In genomic region chr7:1754345-1754908, GRCh38 we compare ENCODE assay signal across 18 cellular contexts.
DNase-seq lines count a peak whose midpoint lies in the region; ATAC-seq, FAIRE-seq and TF ChIP-seq lines count a peak whose summit lies in the region.
"Had no signal": no experiment of that assay in that cellular context is flagged by ENCODE, and none has a peak within 500 bp of the region (broad histone marks: within the 10 kb centered on the region; RNA-seq: fewer than 3 reads in every experiment).

No MANE protein-coding gene starts in this region.

- H4K20me1 ChIP-seq in HepG2 (ENCODE audit: insufficient read depth, low read length) = no peaks in the 10 kb centered on the region
- H4K20me1 ChIP-seq in MM.1S (ENCODE audit: insufficient read depth, low read length) = no peaks in the 10 kb centered on the region

- TF ChIP-seq POLR2A in HepG2 (IDR thresholded peaks at IDR 0.05; ENCODE audit: insufficient read depth in 1 of 2, low read depth in 2 of 2, low read length in 2 of 2) (no peak), right lobe of liver (IDR thresholded peaks at IDR 0.05) (no peak), tibial nerve (IDR thresholded peaks at IDR 0.05) (no peak), stomach (IDR thresholded peaks at IDR 0.05) (no peak)

- H3K4me3 ChIP-seq in HepG2 (replicated peaks in 1 of 3; ENCODE audit: insufficient read depth in 1 of 3, low read depth in 2 of 3, low read length in 3 of 3) (no peak overlapping the region), right lobe of liver (no peak overlapping the region), MM.1S (ENCODE audit: low read length) (no peak overlapping the region), tibial nerve (no peak overlapping the region), stomach (no peak overlapping the region)

- H3K27ac ChIP-seq in HepG2 (ENCODE audit: extremely low read length, insufficient read depth, low read length) (no peak overlapping the region), right lobe of liver (no peak overlapping the region), MM.1S (ENCODE audit: low read length) (peak overlapping the region; percentile 54; the same call in 1 of the 2 replicates), tibial nerve (no peak overlapping the region), stomach (no peak overlapping the region)
- H3K27ac ChIP-seq: C4-2B, HL-60 had no signal

- CTCF ChIA-PET in HepG2 (lab: Yijun Ruan, JAX; ENCODE audit: low intra/inter-chr PET ratio, low total read pairs) = no interaction called here
- CTCF ChIA-PET in WTC11 (lab: Charles Lee) = no interaction called here

- TF ChIP-seq CTCF in HepG2 (CRISPR knock-in tag; IDR thresholded peaks at IDR 0.05) = no peak
- TF ChIP-seq CTCF in right lobe of liver (IDR thresholded peaks at IDR 0.05) = no peak
- no peak for TF ChIP-seq CTCF in MM.1S (IDR thresholded peaks at IDR 0.05; ENCODE audit: low read length)
- TF ChIP-seq CTCF in WTC11 (IDR thresholded peaks at IDR 0.05) = no peak
- no peak for TF ChIP-seq CTCF in tibial nerve (IDR thresholded peaks at IDR 0.05)
- TF ChIP-seq CTCF in stomach (IDR thresholded peaks at IDR 0.05) = no peak

- 60% methylated on average over 5 of the region's 5 CpGs for WGBS in HepG2 (ENCODE audit: low lambda C conversion rate)
- 80% methylated on average over 5 of the region's 5 CpGs for WGBS in right lobe of liver (ENCODE audit: insufficient coverage, low coverage, low lambda C conversion rate, missing lambda C conversion rate)
- WGBS in tibial nerve, 2 donors = 81 to 83% methylated on average over 5 of the region's 5 CpGs
- 75 to 86% (median 79%) methylated on average over 5 of the region's 5 CpGs for WGBS in stomach, 5 donors

- no peaks in the 10 kb centered on the region for H3K36me3 Mint-ChIP-seq in WTC11
- H3K36me3 Mint-ChIP-seq in stimulated activated naive B cell treated with anti-CD40 and anti-IgM and Interleukin-4, amounts not matched to agents 10 μg/mL and 1 μg/mL and 100 μg/mL, for 72 hours = no peaks in the 10 kb centered on the region
- H3K36me3 Mint-ChIP-seq: CD4-positive, alpha-beta memory T cell had no signal

- in situ Hi-C loops in HepG2 (cut with HindIII; ENCODE audit: extremely low pct_ligation_motif_present, low pct_unique_long_range_greater_than_20kb) = loop anchor here (10.0 kb wide), 1 partner anchor 170 kb away; no protein-coding TSS in a partner anchor

- no peaks in the 10 kb centered on the region for H3K79me2 ChIP-seq in HepG2 (ENCODE audit: insufficient read depth, low read length)
- H3K79me2 ChIP-seq in MM.1S (ENCODE audit: low read length) = no peaks in the 10 kb centered on the region

- H3K9me3 ChIP-seq in HepG2 (ENCODE audit: low read length) (no peaks in the 10 kb centered on the region), right lobe of liver (no peaks in the 10 kb centered on the region), MM.1S (replicated peaks; ENCODE audit: insufficient read depth, low read length) (no peaks in the 10 kb centered on the region), tibial nerve (no peaks in the 10 kb centered on the region), stomach (no peaks in the 10 kb centered on the region)

- no peak overlapping the region for H3K4me3 Mint-ChIP-seq in WTC11
- H3K4me3 Mint-ChIP-seq in stimulated activated naive B cell treated with anti-CD40 and anti-IgM and Interleukin-4, amounts not matched to agents 10 μg/mL and 1 μg/mL and 100 μg/mL, for 72 hours = no peak overlapping the region
- H3K4me3 Mint-ChIP-seq: CD4-positive, alpha-beta memory T cell had no signal

- H3K27ac Mint-ChIP-seq in WTC11 = no peak overlapping the region
- H3K27ac Mint-ChIP-seq in stimulated activated naive B cell treated with anti-CD40 and anti-IgM and Interleukin-4, amounts not matched to agents 10 μg/mL and 1 μg/mL and 100 μg/mL, for 72 hours = no peak overlapping the region

- H3F3A ChIP-seq in MM.1S (ENCODE audit: insufficient read depth, low read length) = peaks cover 14% of the 10 kb centered on the region

- H3K4me1 ChIP-seq in HepG2 (ENCODE audit: insufficient read depth, low read length) (peaks cover 54% of the 10 kb centered on the region), right lobe of liver (peaks cover 0 to 8% (median 0%) of the 10 kb centered on the region in 4 donors), MM.1S (ENCODE audit: low read length) (peaks cover 27% of the 10 kb centered on the region), tibial nerve (no peaks in the 10 kb centered on the region), stomach (no peaks in the 10 kb centered on the region)

- POLR2A ChIA-PET in HepG2 (lab: Yijun Ruan, JAX) = no interaction called here
- POLR2A ChIA-PET in WTC11 (lab: Charles Lee) = no interaction called here

- peaks cover 21% of the 10 kb centered on the region for H3K4me1 Mint-ChIP-seq in WTC11
- H3K4me1 Mint-ChIP-seq in stimulated activated naive B cell treated with anti-CD40 and anti-IgM and Interleukin-4, amounts not matched to agents 10 μg/mL and 1 μg/mL and 100 μg/mL, for 72 hours = peaks cover 21 to 29% of the 10 kb centered on the region in 2 donors

- intact Hi-C loops in HepG2 (cut with micrococcal nuclease; ENCODE audit: unreplicated experiment) (no loop called here), right lobe of liver (cut with DNase I) (no loop called here), stomach (cut with DNase I; ENCODE audit: low total_unique reads) (no loop called here)

- H3K4me2 ChIP-seq in HepG2 (ENCODE audit: low read depth, low read length) (no peak overlapping the region), MM.1S (ENCODE audit: low read depth, low read length) (no peak overlapping the region)

- TF ChIP-seq EP300 in HepG2 (IDR thresholded peaks at IDR 0.05; ENCODE audit: low read depth in 2 of 2, low read length in 2 of 2) (no peak), HepG2 (CRISPR knock-in tag; IDR thresholded peaks at IDR 0.05; ENCODE audit: borderline replicate concordance) (no peak), tibial nerve (IDR thresholded peaks at IDR 0.05) (no peak), stomach (IDR thresholded peaks at IDR 0.05) (no peak)

- FAIRE-seq in HepG2 (lab: Jason Lieb, UNC) = no peak
- FAIRE-seq: G401.6, GM12892 had no signal

- H3K9ac ChIP-seq in HepG2 (ENCODE audit: insufficient read depth, low read depth, low read length) = no peak overlapping the region
- no peak overlapping the region for H3K9ac ChIP-seq in MM.1S (ENCODE audit: low read length)

- no peaks in the 10 kb centered on the region for H3K9me3 Mint-ChIP-seq in WTC11
- no peaks in the 10 kb centered on the region for H3K9me3 Mint-ChIP-seq in stimulated activated naive B cell treated with anti-CD40 and anti-IgM and Interleukin-4, amounts not matched to agents 10 μg/mL and 1 μg/mL and 100 μg/mL, for 72 hours

- H3K36me3 ChIP-seq in HepG2 (replicated peaks in 1 of 2; ENCODE audit: control insufficient read depth in 1 of 2, insufficient read depth in 2 of 2, low read length in 2 of 2) (no peaks in the 10 kb centered on the region), right lobe of liver (no peaks in the 10 kb centered on the region), MM.1S (replicated peaks; ENCODE audit: insufficient read depth, low read length) (no peaks in the 10 kb centered on the region), tibial nerve (no peaks in the 10 kb centered on the region), stomach (no peaks in the 10 kb centered on the region)

- DNase-seq in HepG2 (ENCODE audit: low spot score) = no peak
- no peak for DNase-seq in right lobe of liver
- peak; percentile 60 for DNase-seq in MM.1S
- no peak for DNase-seq in WTC11 (ENCODE audit: low spot score)
- DNase-seq in stimulated activated naive B cell treated with anti-CD40 and anti-IgM and Interleukin-4, amounts not matched to agents 10 μg/mL and 1 μg/mL and 100 μg/mL, for 72 hours = no peak
- no peak for DNase-seq in tibial nerve (ENCODE audit: low spot score in 2 of 2)
- DNase-seq in stomach = no peak
- DNase-seq: ACHN; CD4-positive, alpha-beta memory T cell; DMS153; DMS79 treated with DMSO at 0.1 percent for 48 hours; EL; HCEC 1CT had no signal

- H3K27me3 Mint-ChIP-seq in WTC11 (ENCODE audit: low read depth) = peaks cover 23% of the 10 kb centered on the region
- peaks cover 17 to 33% of the 10 kb centered on the region in 2 donors for H3K27me3 Mint-ChIP-seq in stimulated activated naive B cell treated with anti-CD40 and anti-IgM and Interleukin-4, amounts not matched to agents 10 μg/mL and 1 μg/mL and 100 μg/mL, for 72 hours

- ATAC-seq in HepG2 = no peak
- no peak for ATAC-seq in right lobe of liver
- ATAC-seq in WTC11 = no peak
- peak; percentile 30 to 59 for ATAC-seq in stimulated activated naive B cell treated with anti-CD40 and anti-IgM and Interleukin-4, amounts not matched to agents 10 μg/mL and 1 μg/mL and 100 μg/mL, for 72 hours (replicated peaks)
- no peak for ATAC-seq in GM21360 (IDR thresholded peaks at IDR 0.05; ENCODE audit: unreplicated experiment)

- no TSS peak for BruUV-seq in HepG2 (replicated peaks; lab: Mats Ljungman, UMichigan)

- H2AFZ ChIP-seq in HepG2 (ENCODE audit: low read length) (no peak overlapping the region), MM.1S (ENCODE audit: low read length) (no peak overlapping the region)

- H3K27me3 ChIP-seq in HepG2 (ENCODE audit: control insufficient read depth in 1 of 2, insufficient read depth in 2 of 2, low read length in 2 of 2) = peaks cover 4 to 22% of the 10 kb centered on the region in 2 experiments; a peak in 4 of 5 replicates
- H3K27me3 ChIP-seq in right lobe of liver = no peaks in the 10 kb centered on the region
- H3K27me3 ChIP-seq in MM.1S (replicated peaks; ENCODE audit: insufficient read depth, low read length) = peaks cover 86% of the 10 kb centered on the region
- peaks cover 0 to 43% of the 10 kb centered on the region in 2 donors for H3K27me3 ChIP-seq in tibial nerve
- peaks cover 0 to 76% (median 8%) of the 10 kb centered on the region in 3 donors for H3K27me3 ChIP-seq in stomach

- H3K9me2 ChIP-seq in MM.1S (replicated peaks; ENCODE audit: insufficient read depth, low read length) = no peaks in the 10 kb centered on the region

- no peak for TF ChIP-seq RAD21 in HepG2 (CRISPR knock-in tag; IDR thresholded peaks at IDR 0.05)

TF ChIP-seq in WTC11, 78 proteins besides CTCF, POLR2A, EP300 and RAD21:
- TF ChIP-seq ZNF512 (CRISPR knock-in tag; IDR thresholded peaks at IDR 0.05; ENCODE audit: borderline replicate concordance) (0 out of 2 replicates have a peak, but pooled peaks have one; percentile 67), NFYB (CRISPR knock-in tag; conservative IDR thresholded peaks at IDR 0.05; ENCODE audit: low read depth) (no peak)

Comparison
In these comparisons a context has a peak if more than half of its experiments do, and no peak if none do; other contexts are left out.
1. ATAC-seq: peak in stimulated activated naive B cell treated with anti-CD40 and anti-IgM and Interleukin-4, amounts not matched to agents 10 μg/mL and 1 μg/mL and 100 μg/mL, for 72 hours (2 of 2); none in HepG2 (single experiment), right lobe of liver (0 of 4), WTC11 (single experiment) and GM21360 (single experiment).
2. Of the 50 proteins assayed by ChIP-seq in both HepG2 and WTC11: peak only in HepG2: none; only in WTC11: none; in both: ZNF512; in neither: 49.